20 cellular contexts compared by ENCODE assay signal in the genomic region with DNA sequence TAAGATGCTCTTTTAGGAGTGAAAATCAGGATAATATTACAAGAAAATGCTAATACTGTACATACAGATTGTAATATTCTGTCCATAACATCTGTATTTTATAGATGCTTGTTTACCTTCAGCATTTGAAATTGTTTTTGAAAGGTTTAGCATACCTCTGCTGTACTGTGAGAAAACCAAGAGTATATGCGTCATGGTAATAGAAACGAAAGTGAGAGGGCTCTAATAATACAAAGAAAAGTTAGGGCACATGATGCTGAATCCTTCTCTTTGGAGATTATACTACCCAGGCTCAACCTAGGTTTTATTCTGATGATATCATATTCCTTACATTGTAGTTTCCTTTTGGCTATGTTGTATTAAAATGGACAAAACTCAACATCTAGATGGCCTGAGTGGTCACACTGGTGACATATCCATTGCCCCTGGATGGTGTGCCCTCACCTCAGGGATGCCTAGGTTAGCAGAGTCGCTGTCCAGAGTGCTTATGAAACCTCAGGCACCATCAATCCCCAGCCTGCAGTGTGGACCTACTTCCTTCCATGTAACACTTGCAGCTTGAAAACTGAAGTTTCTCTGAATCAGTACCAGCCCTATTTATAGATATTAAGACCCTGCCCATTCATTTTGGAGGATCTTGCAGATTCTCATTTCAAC.
DNase-seq lines count a peak whose midpoint lies in the region; ATAC-seq and TF ChIP-seq lines count a peak whose summit lies in the region.
"Had no signal": no experiment of that assay in that cellular context is flagged by ENCODE, and none has a peak within 500 bp of the region (broad histone marks: within the 10 kb centered on the region; RNA-seq: fewer than 3 reads in every experiment).

No MANE protein-coding gene starts in this region.

- in situ Hi-C loops in HAP-1 (cut with MboI; ENCODE audit: low sequenced_read_pairs) = no loop called here

- TF ChIP-seq CTCF in cardiac muscle cell (IDR thresholded peaks at IDR 0.05; ENCODE audit: low read depth, low read length) (no peak), hepatocyte (IDR thresholded peaks at IDR 0.05; ENCODE audit: poor library complexity) (no peak), upper lobe of right lung (IDR thresholded peaks at IDR 0.05) (no peak), GM20000 (IDR thresholded peaks at IDR 0.05; ENCODE audit: extremely low read depth, missing control alignments) (no peak)

- ATAC-seq in Right ventricle myocardium superior (ENCODE audit: poor library complexity) (no peak), upper lobe of right lung (peak; percentile 48)
- ATAC-seq: activated T-helper 17 cell treated with anti-CD3 and anti-CD28 coated beads, Interleukin-2, amount 50 U/mL, for 72 hours; heart left ventricle; mucosa of descending colon had no signal

- H3K27ac ChIP-seq in cardiac muscle cell (no peak overlapping the region), hepatocyte (no peak overlapping the region), upper lobe of right lung (no peak overlapping the region)
- H3K27ac ChIP-seq: heart left ventricle, vagina, WERI-Rb-1 had no signal

- no peak overlapping the region for H3K4me2 ChIP-seq in hepatocyte

- H2AFZ ChIP-seq in hepatocyte = no peak overlapping the region

- no peaks in the 10 kb centered on the region for H3K79me2 ChIP-seq in hepatocyte

- H3K36me3 ChIP-seq in cardiac muscle cell = no peaks in the 10 kb centered on the region
- no peaks in the 10 kb centered on the region for H3K36me3 ChIP-seq in hepatocyte (replicated peaks; ENCODE audit: insufficient read depth, low read depth)
- no peaks in the 10 kb centered on the region for H3K36me3 ChIP-seq in upper lobe of right lung
- no peaks in the 10 kb centered on the region for H3K36me3 ChIP-seq in HAP-1 (replicated peaks)
- H3K36me3 ChIP-seq: heart left ventricle, MG63, vagina, WERI-Rb-1 had no signal

- peak; percentile 10 to 81 for DNase-seq in cardiac muscle cell (ENCODE audit: low read depth in 1 of 2, low spot score in 1 of 2)
- no peak for DNase-seq in Right ventricle myocardium superior
- peak; percentile 17 for DNase-seq in SK-N-DZ (ENCODE audit: low spot score)
- DNase-seq in hepatocyte (ENCODE audit: low spot score) = peak; percentile 19
- no peak for DNase-seq in upper lobe of right lung
- no peak for DNase-seq in GM20000 (ENCODE audit: low spot score)
- DNase-seq in pons (ENCODE audit: low spot score) = no peak
- DNase-seq in HAP-1 (ENCODE audit: low spot score in 2 of 2) = no peak
- DNase-seq: activated CD8-positive, alpha-beta memory T cell treated with anti-CD3 and anti-CD28 coated beads for 24 hours; CD4-positive, alpha-beta T cell; heart left ventricle; MG63; mucosa of descending colon; NCI-H2029; NCI-H510A; stimulated activated CD4-positive, alpha-beta T cell treated with anti-CD3 and anti-CD28 coated beads, Interleukin-2, amount 100 ng/mL, for 48 hours; SW 1271; WERI-Rb-1 had no signal

- H3K4me3 ChIP-seq in cardiac muscle cell (no peak overlapping the region), hepatocyte (no peak overlapping the region), upper lobe of right lung (no peak overlapping the region), HAP-1 (no peak overlapping the region)
- H3K4me3 ChIP-seq: heart left ventricle, MG63, mucosa of descending colon, vagina had no signal

- intact Hi-C loops in Right ventricle myocardium superior (cut with DNase I) = no loop called here
- intact Hi-C loops in upper lobe of right lung (cut with DNase I) = no loop called here

- no peaks in the 10 kb centered on the region for H3K9me2 ChIP-seq in hepatocyte (replicated peaks; ENCODE audit: insufficient read depth)

- H3K9me3 ChIP-seq in cardiac muscle cell (ENCODE audit: low read depth) = no peaks in the 10 kb centered on the region
- H3K9me3 ChIP-seq in hepatocyte (ENCODE audit: low read depth) = no peaks in the 10 kb centered on the region
- H3K9me3 ChIP-seq in upper lobe of right lung = no peaks in the 10 kb centered on the region
- H3K9me3 ChIP-seq in HAP-1 = no peaks in the 10 kb centered on the region
- H3K9me3 ChIP-seq: MG63, mucosa of descending colon, vagina had no signal

- peaks cover 32% of the 10 kb centered on the region for H3K27me3 ChIP-seq in cardiac muscle cell
- H3K27me3 ChIP-seq in hepatocyte = no peaks in the 10 kb centered on the region
- H3K27me3 ChIP-seq in upper lobe of right lung = no peaks in the 10 kb centered on the region
- no peaks in the 10 kb centered on the region for H3K27me3 ChIP-seq in HAP-1 (ENCODE audit: low read depth)
- H3K27me3 ChIP-seq: heart left ventricle, MG63, vagina had no signal

- H4K20me1 ChIP-seq in hepatocyte (ENCODE audit: insufficient read depth, poor library complexity, severe bottlenecking) = no peaks in the 10 kb centered on the region

- WGBS in hepatocyte (ENCODE audit: low lambda C conversion rate, missing lambda C conversion rate) = 73% methylated on average over 3 of the region's 3 CpGs

- peaks cover 4% of the 10 kb centered on the region for H3K4me1 ChIP-seq in cardiac muscle cell (ENCODE audit: low read depth)
- H3K4me1 ChIP-seq in hepatocyte (ENCODE audit: insufficient read depth) = peaks cover 11% of the 10 kb centered on the region
- H3K4me1 ChIP-seq in upper lobe of right lung = no peaks in the 10 kb centered on the region
- H3K4me1 ChIP-seq in HAP-1 = no peaks in the 10 kb centered on the region

Comparison
In these comparisons a context has a peak if more than half of its experiments do, and no peak if none do; other contexts are left out.
1. DNase-seq: peak in cardiac muscle cell (2 of 2), SK-N-DZ (single experiment) and hepatocyte (single experiment); none in Right ventricle myocardium superior (single experiment), upper lobe of right lung (single experiment), GM20000 (single experiment), pons (single experiment) and HAP-1 (0 of 2).